24 cellular contexts compared by ENCODE assay signal in genomic region chr2:30771200-30771599, GRCh38. TPM values are rescaled to one million over a fixed set of nuclear protein-coding genes. Genes with fewer than 3 reads are reported as not detected.
"Had no signal": no experiment of that assay in that cellular context is flagged by ENCODE, and none has a peak within 500 bp of the region (broad histone marks: within the 10 kb centered on the region; RNA-seq: fewer than 3 reads in every experiment).

No MANE protein-coding gene starts in this region.

- H3K4me3 ChIP-seq: hepatocyte, smooth muscle cell, testis had no signal

- H3K27ac Mint-ChIP-seq: activated B cell treated with CpG ODN at 0.5 μM for 24 hours; activated CD4-positive, alpha-beta memory T cell treated with anti-CD3 and anti-CD28 coated beads, Interleukin-2, amount 10 ng/mL, durations not matched to agents 7 days and 5 days; activated CD4-positive, alpha-beta T cell treated with anti-CD3 and anti-CD28 coated beads, Interleukin-2, amount 10 ng/mL, durations not matched to agents 24 days and 14 days; activated naive CD8-positive, alpha-beta T cell treated with anti-CD3 and anti-CD28 coated beads, Interleukin-2, amount 50 U/mL, for 24 hours; activated T-helper 1 cell treated with anti-CD3 and anti-CD28 coated beads, Interleukin-12 subunit alpha, Interleukin-12 subunit beta, Interleukin-2, Interleukin-4 antibody, amounts not matched to agents 30 ng/mL and 10 ng/mL and 1 ng/mL, durations not matched to agents 14 hours and 24 hours and 36 hours; immature natural killer cell; memory B cell; nephron progenitor cell; stimulated activated naive B cell treated with anti-CD40 and anti-IgM and Interleukin-4, amounts not matched to agents 10 μg/mL and 1 μg/mL and 100 μg/mL, for 72 hours; T-helper 17 cell had no signal

- H3K4me1 Mint-ChIP-seq: activated B cell treated with CpG ODN at 0.5 μM for 24 hours; activated CD4-positive, alpha-beta memory T cell treated with anti-CD3 and anti-CD28 coated beads, Interleukin-2, amount 10 ng/mL, durations not matched to agents 7 days and 5 days; activated CD4-positive, alpha-beta T cell treated with anti-CD3 and anti-CD28 coated beads, Interleukin-2, amount 10 ng/mL, durations not matched to agents 24 days and 14 days; immature natural killer cell; nephron progenitor cell had no signal

- H3K79me2 ChIP-seq: hepatocyte had no signal

- H3K4me1 ChIP-seq: testis had no signal

- H3K4me2 ChIP-seq: hepatocyte, smooth muscle cell had no signal

- H3K27ac ChIP-seq: hepatocyte, testis had no signal

- H3K9me3 Mint-ChIP-seq: activated B cell treated with CpG ODN at 0.5 μM for 24 hours; activated CD4-positive, alpha-beta memory T cell treated with anti-CD3 and anti-CD28 coated beads, Interleukin-2, amount 10 ng/mL, durations not matched to agents 7 days and 5 days; activated CD4-positive, alpha-beta T cell treated with anti-CD3 and anti-CD28 coated beads, Interleukin-2, amount 10 ng/mL, durations not matched to agents 24 days and 14 days; activated naive CD8-positive, alpha-beta T cell treated with anti-CD3 and anti-CD28 coated beads, Interleukin-2, amount 50 U/mL, for 24 hours; activated T-helper 1 cell treated with anti-CD3 and anti-CD28 coated beads, Interleukin-12 subunit alpha, Interleukin-12 subunit beta, Interleukin-2, Interleukin-4 antibody, amounts not matched to agents 30 ng/mL and 10 ng/mL and 1 ng/mL, durations not matched to agents 14 hours and 24 hours and 36 hours; immature natural killer cell; memory B cell; nephron progenitor cell; stimulated activated naive B cell treated with anti-CD40 and anti-IgM and Interleukin-4, amounts not matched to agents 10 μg/mL and 1 μg/mL and 100 μg/mL, for 72 hours had no signal

- H2AFZ ChIP-seq: hepatocyte had no signal

- H3K9me3 ChIP-seq: testis had no signal

- H3K36me3 Mint-ChIP-seq: immature natural killer cell; memory B cell; stimulated activated naive B cell treated with anti-CD40 and anti-IgM and Interleukin-4, amounts not matched to agents 10 μg/mL and 1 μg/mL and 100 μg/mL, for 72 hours had no signal

- H3K27me3 ChIP-seq: hepatocyte, testis had no signal

- DNase-seq: activated B cell treated with CpG ODN at 0.5 μM for 24 hours; activated CD4-positive, alpha-beta memory T cell treated with anti-CD3 and anti-CD28 coated beads, Interleukin-2, amount 10 ng/mL, durations not matched to agents 7 days and 5 days; activated CD4-positive, alpha-beta T cell treated with anti-CD3 and anti-CD28 coated beads, Interleukin-2, amount 10 ng/mL, durations not matched to agents 24 days and 14 days; activated gamma-delta T cell; activated naive CD4-positive, alpha-beta T cell treated with anti-CD3 and anti-CD28 coated beads, Interleukin-2, amount 50 U/mL, for 16 hours; activated naive CD8-positive, alpha-beta T cell treated with anti-CD3 and anti-CD28 coated beads, Interleukin-2, amount 50 U/mL, for 24 hours; effector CD4-positive, alpha-beta T cell; erythroblast; glutamatergic neuron; immature natural killer cell; left ventricle myocardium superior; nephron progenitor cell; nucleus accumbens; stimulated activated CD4-positive, alpha-beta T cell treated with anti-CD3 and anti-CD28 coated beads, Interleukin-15, amount 100 ng/mL, for 24 hours; stimulated activated CD8-positive, alpha-beta memory T cell treated with anti-CD3 and anti-CD28 coated beads, Interleukin-4, amount 100 ng/mL, for 48 hours; stimulated activated naive B cell treated with anti-CD40 and anti-IgM and Interleukin-4, amounts not matched to agents 10 μg/mL and 1 μg/mL and 100 μg/mL, for 72 hours; T-helper 17 cell; testis had no signal

- ATAC-seq: activated naive CD8-positive, alpha-beta T cell treated with anti-CD3 and anti-CD28 coated beads, Interleukin-2, amount 50 U/mL, for 24 hours; left ventricle myocardium superior; sciatic nerve; stimulated activated naive B cell treated with anti-CD40 and anti-IgM and Interleukin-4, amounts not matched to agents 10 μg/mL and 1 μg/mL and 100 μg/mL, for 72 hours; T-helper 17 cell had no signal

- H3K4me3 Mint-ChIP-seq: activated B cell treated with CpG ODN at 0.5 μM for 24 hours; activated CD4-positive, alpha-beta memory T cell treated with anti-CD3 and anti-CD28 coated beads, Interleukin-2, amount 10 ng/mL, durations not matched to agents 7 days and 5 days; activated CD4-positive, alpha-beta T cell treated with anti-CD3 and anti-CD28 coated beads, Interleukin-2, amount 10 ng/mL, durations not matched to agents 24 days and 14 days; activated naive CD8-positive, alpha-beta T cell treated with anti-CD3 and anti-CD28 coated beads, Interleukin-2, amount 50 U/mL, for 24 hours; activated T-helper 1 cell treated with anti-CD3 and anti-CD28 coated beads, Interleukin-12 subunit alpha, Interleukin-12 subunit beta, Interleukin-2, Interleukin-4 antibody, amounts not matched to agents 30 ng/mL and 10 ng/mL and 1 ng/mL, durations not matched to agents 14 hours and 24 hours and 36 hours; immature natural killer cell; memory B cell; nephron progenitor cell; stimulated activated naive B cell treated with anti-CD40 and anti-IgM and Interleukin-4, amounts not matched to agents 10 μg/mL and 1 μg/mL and 100 μg/mL, for 72 hours; T-helper 17 cell had no signal

RNA-seq across cellular contexts. Expression of gene CAPN13, which starts 36.0 kb away (rescaled TPM):
- total RNA-seq: activated B cell treated with CpG ODN at 0.5 μM for 24 hours; activated CD4-positive, alpha-beta memory T cell treated with anti-CD3 and anti-CD28 coated beads, Interleukin-2, amount 10 ng/mL, durations not matched to agents 7 days and 5 days; activated CD4-positive, alpha-beta T cell treated with anti-CD3 and anti-CD28 coated beads, Interleukin-2, amount 10 ng/mL, durations not matched to agents 24 days and 14 days; activated T-helper 1 cell treated with anti-CD3 and anti-CD28 coated beads, Interleukin-12 subunit alpha, Interleukin-12 subunit beta, Interleukin-2, Interleukin-4 antibody, amounts not matched to agents 30 ng/mL and 10 ng/mL and 1 ng/mL, durations not matched to agents 14 hours and 24 hours and 36 hours; frontal cortex; left ventricle myocardium superior; T-helper 17 cell had no signal
